Comparison of ENCODE assay signal across 7 cellular contexts in the genomic region with DNA sequence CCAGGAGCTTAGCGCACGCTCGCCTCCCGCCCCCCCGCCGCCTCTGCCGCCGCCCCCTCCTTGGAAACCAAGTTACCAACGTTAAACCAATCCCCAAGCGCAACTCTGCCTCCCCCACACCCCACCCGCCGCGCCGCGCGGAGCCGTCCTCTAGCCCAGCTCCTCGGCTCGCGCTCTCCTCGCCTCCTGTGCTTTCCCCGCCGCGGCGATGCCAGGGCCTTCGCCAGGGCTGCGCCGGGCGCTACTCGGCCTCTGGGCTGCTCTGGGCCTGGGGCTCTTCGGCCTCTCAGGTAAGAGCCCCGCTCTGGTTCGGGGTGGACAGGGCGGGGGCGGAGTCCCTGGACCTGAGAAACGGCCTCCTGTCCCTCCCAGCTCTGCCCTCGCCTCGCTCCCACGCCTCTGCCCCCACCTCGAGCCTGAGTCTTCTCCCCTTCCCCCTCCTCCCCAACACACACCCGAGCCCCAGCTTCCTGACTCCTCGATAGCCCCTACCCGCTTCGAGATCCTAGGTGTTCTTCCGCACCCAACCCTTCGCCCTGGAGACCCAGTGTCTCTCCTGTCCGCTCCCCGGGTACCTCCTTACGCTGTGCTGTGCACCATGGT. TPM values are rescaled to one million over a fixed set of nuclear protein-coding genes. Genes with fewer than 3 reads are reported as not detected.
DNase-seq lines count a peak whose midpoint lies in the region; ATAC-seq and TF ChIP-seq lines count a peak whose summit lies in the region.

A gene with protein sequence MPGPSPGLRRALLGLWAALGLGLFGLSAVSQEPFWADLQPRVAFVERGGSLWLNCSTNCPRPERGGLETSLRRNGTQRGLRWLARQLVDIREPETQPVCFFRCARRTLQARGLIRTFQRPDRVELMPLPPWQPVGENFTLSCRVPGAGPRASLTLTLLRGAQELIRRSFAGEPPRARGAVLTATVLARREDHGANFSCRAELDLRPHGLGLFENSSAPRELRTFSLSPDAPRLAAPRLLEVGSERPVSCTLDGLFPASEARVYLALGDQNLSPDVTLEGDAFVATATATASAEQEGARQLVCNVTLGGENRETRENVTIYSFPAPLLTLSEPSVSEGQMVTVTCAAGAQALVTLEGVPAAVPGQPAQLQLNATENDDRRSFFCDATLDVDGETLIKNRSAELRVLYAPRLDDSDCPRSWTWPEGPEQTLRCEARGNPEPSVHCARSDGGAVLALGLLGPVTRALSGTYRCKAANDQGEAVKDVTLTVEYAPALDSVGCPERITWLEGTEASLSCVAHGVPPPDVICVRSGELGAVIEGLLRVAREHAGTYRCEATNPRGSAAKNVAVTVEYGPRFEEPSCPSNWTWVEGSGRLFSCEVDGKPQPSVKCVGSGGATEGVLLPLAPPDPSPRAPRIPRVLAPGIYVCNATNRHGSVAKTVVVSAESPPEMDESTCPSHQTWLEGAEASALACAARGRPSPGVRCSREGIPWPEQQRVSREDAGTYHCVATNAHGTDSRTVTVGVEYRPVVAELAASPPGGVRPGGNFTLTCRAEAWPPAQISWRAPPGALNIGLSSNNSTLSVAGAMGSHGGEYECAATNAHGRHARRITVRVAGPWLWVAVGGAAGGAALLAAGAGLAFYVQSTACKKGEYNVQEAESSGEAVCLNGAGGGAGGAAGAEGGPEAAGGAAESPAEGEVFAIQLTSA (plus strand): TSS at position 117 of the 603 bp plus-strand sequence. CDS start 92 bp downstream, at position 209.

- H2BK120ac ChIP-seq in mesendoderm (ENCODE audit: low read depth, low read length), result no peak within 1 kb of the TSS

- peak within 1 kb of the TSS; percentile 76 for H2AFZ ChIP-seq in GM23248

- H3K36me3 ChIP-seq in GM23248 (ENCODE audit: low read depth) (no peaks in the 10 kb centered on the region; the same call in 1 of the 2 replicates), NT2/D1 (ENCODE audit: insufficient read depth, insufficient read length, low read length) (peaks cover 11% of the 10 kb centered on the region), ascending aorta (no peaks in the 10 kb centered on the region), mesendoderm (ENCODE audit: control insufficient read depth, insufficient read depth, low read length) (no peaks in the 10 kb centered on the region), thoracic aorta (no peaks in the 10 kb centered on the region)

- H2BK15ac ChIP-seq in mesendoderm (replicated peaks; ENCODE audit: low read depth), result no peak within 1 kb of the TSS

- TF ChIP-seq CTCF in ascending aorta (IDR thresholded peaks at IDR 0.05), result no peak
- no peak for TF ChIP-seq CTCF in thoracic aorta (IDR thresholded peaks at IDR 0.05)

- H3K18ac ChIP-seq in mesendoderm (ENCODE audit: low read length), result no peak within 1 kb of the TSS

- no peak within 1 kb of the TSS for H2AK5ac ChIP-seq in mesendoderm (ENCODE audit: low read length)

- in situ Hi-C loops in GM23248 (cut with MboI), result no loop called here

- peak within 1 kb of the TSS; percentile 80 for H3K4me2 ChIP-seq in GM23248 (ENCODE audit: unreplicated experiment)
- H3K4me2 ChIP-seq in mesendoderm (ENCODE audit: low read length), result peak within 1 kb of the TSS; percentile 80

- H3K4ac ChIP-seq in mesendoderm (ENCODE audit: low read depth, low read length), result no peak within 1 kb of the TSS

- H3K27ac ChIP-seq in GM23248, result peak within 1 kb of the TSS; percentile 68
- H3K27ac ChIP-seq in ascending aorta, result no peak within 1 kb of the TSS
- no peak within 1 kb of the TSS for H3K27ac ChIP-seq in mesendoderm (ENCODE audit: low read depth, low read length)
- no peak within 1 kb of the TSS for H3K27ac ChIP-seq in thoracic aorta

- H3K56ac ChIP-seq in mesendoderm (ENCODE audit: low read length), result peak within 1 kb of the TSS; percentile 81

- no peak within 1 kb of the TSS for H4K8ac ChIP-seq in mesendoderm (ENCODE audit: low read depth, low read length)

- intact Hi-C loops in ascending aorta (cut with DNase I), result no loop called here

- H3K79me2 ChIP-seq in GM23248 (ENCODE audit: insufficient read depth), result no peaks in the 10 kb centered on the region
- no peaks in the 10 kb centered on the region for H3K79me2 ChIP-seq in mesendoderm (ENCODE audit: control insufficient read depth, insufficient read depth, low read length)

- H3K9me3 ChIP-seq in GM23248 (ENCODE audit: low read depth) (no peaks in the 10 kb centered on the region), NT2/D1 (ENCODE audit: insufficient read depth, low read length) (no peaks in the 10 kb centered on the region), ascending aorta (no peaks in the 10 kb centered on the region), thoracic aorta (no peaks in the 10 kb centered on the region)

- H4K20me1 ChIP-seq in GM23248 (ENCODE audit: insufficient read depth), result no peaks in the 10 kb centered on the region

- H4K5ac ChIP-seq in mesendoderm (ENCODE audit: low read length), result no peak within 1 kb of the TSS

- H3K4me3 ChIP-seq in GM23248, result peak within 1 kb of the TSS; percentile 72
- peak within 1 kb of the TSS; percentile 51 for H3K4me3 ChIP-seq in NT2/D1 (ENCODE audit: insufficient read length, low read depth)
- H3K4me3 ChIP-seq in ascending aorta, result peak within 1 kb of the TSS; percentile 43 to 62
- peak within 1 kb of the TSS; percentile 7 for H3K4me3 ChIP-seq in mesendoderm (ENCODE audit: low read length)
- H3K4me3 ChIP-seq in thoracic aorta, result peak within 1 kb of the TSS; percentile 74

- peak within 1 kb of the TSS; percentile 66 for H3K23ac ChIP-seq in mesendoderm (ENCODE audit: low read length)

- H3K9ac ChIP-seq in GM23248 (peak within 1 kb of the TSS; percentile 70), NT2/D1 (ENCODE audit: insufficient read length, low read depth) (peak within 1 kb of the TSS; percentile 68), mesendoderm (ENCODE audit: low read length) (peak within 1 kb of the TSS; percentile 36)

- H3K4me1 ChIP-seq in GM23248 (ENCODE audit: insufficient read depth), result no peaks in the 10 kb centered on the region; the same call in 1 of the 2 replicates
- H3K4me1 ChIP-seq in NT2/D1 (ENCODE audit: insufficient read depth, insufficient read length), result peaks cover 46% of the 10 kb centered on the region
- H3K4me1 ChIP-seq in ascending aorta, result peaks cover 9 to 34% of the 10 kb centered on the region in 2 donors
- peaks cover 5% of the 10 kb centered on the region for H3K4me1 ChIP-seq in mesendoderm (ENCODE audit: control insufficient read depth, low read depth, low read length)
- H3K4me1 ChIP-seq in thoracic aorta (ENCODE audit: control insufficient read depth in 1 of 2, low read depth in 2 of 2), result peaks cover 45 to 58% of the 10 kb centered on the region in 2 donors

- TF ChIP-seq POLR2A in GM18505 (IDR thresholded peaks at IDR 0.05; ENCODE audit: borderline replicate concordance, extremely low read depth, insufficient read depth, insufficient read length), result no peak

- H2BK5ac ChIP-seq in mesendoderm (ENCODE audit: low read length), result no peak within 1 kb of the TSS

- no peaks in the 10 kb centered on the region for H3K79me1 ChIP-seq in mesendoderm (ENCODE audit: low read length)

- 1 to 3% methylated on average over 19 to 46 of the region's 49 CpGs for WGBS in GM23248 (ENCODE audit: low coverage in 1 of 2, low lambda C conversion rate in 2 of 2, missing lambda C conversion rate in 2 of 2), 2 experiments
- no CpG with 5 or more reads among the region's 49 CpGs for WGBS in mesendoderm (ENCODE audit: extremely low coverage, insufficient coverage, low lambda C conversion rate)

- H3K9me2 ChIP-seq in GM23248 (ENCODE audit: insufficient read depth), result no peaks in the 10 kb centered on the region

- H3K27me3 ChIP-seq in GM23248 (replicated peaks; ENCODE audit: insufficient read depth) (no peaks in the 10 kb centered on the region), NT2/D1 (ENCODE audit: insufficient read depth, insufficient read length) (peaks cover 76% of the 10 kb centered on the region), ascending aorta (peaks cover 13% of the 10 kb centered on the region), mesendoderm (ENCODE audit: insufficient read depth, low read length, poor library complexity) (peaks cover 43% of the 10 kb centered on the region), thoracic aorta (replicated peaks; ENCODE audit: insufficient read depth) (peaks cover 30% of the 10 kb centered on the region)

- ATAC-seq in thoracic aorta (ENCODE audit: insufficient number of reproducible peaks, low FRiP score, low read depth), result no peak
- no peak for ATAC-seq in GM18505 (IDR thresholded peaks at IDR 0.05; ENCODE audit: unreplicated experiment)

- 0 out of 2 replicates have a peak, but pooled peaks cover 9% of the 10 kb centered on the region for H3F3A ChIP-seq in GM23248 (ENCODE audit: insufficient read depth)

- DNase-seq in GM23248, result peak; percentile 74
- no peak for DNase-seq in NT2/D1 (ENCODE audit: low read depth, low spot score)
- no peak for DNase-seq in ascending aorta (ENCODE audit: low spot score in 2 of 2)
- no peak for DNase-seq in mesendoderm
- DNase-seq in thoracic aorta (ENCODE audit: low spot score), result no peak
- DNase-seq in activated CD4-positive, CD25-positive, alpha-beta regulatory T cell treated with anti-CD3 and anti-CD28 coated beads, Interleukin-2, amount 50 U/mL, for 72 hours, result no peak

RNA-seq across cellular contexts. Expression of the gene that starts here (rescaled TPM):
- total RNA-seq in GM23248 (2014; rRNA removed; shearing (Covaris generic)), result 45.4 and 48.7 TPM in 2 replicates
- polyA plus RNA-seq in GM23248 (2016; fragmentation: Nextera tagmentation; extraction: Ambion mirVana), result 8.8 and 9.8 TPM in 2 replicates
- total RNA-seq in ascending aorta (2.2 TPM), thoracic aorta (under 1 TPM; 0.41 to 0.49 TPM)
- 0.15 TPM for polyA plus RNA-seq in mesendoderm (2013, experiment 1 of 2)
- polyA plus RNA-seq in mesendoderm (2013, experiment 2 of 2), result 0.15 TPM

Comparison
In these comparisons a context has a peak if more than half of its experiments do, and no peak if none do; other contexts are left out.
1. RNA of the gene that starts here (total RNA-seq): 45.4 to 48.7 TPM in GM23248; 2.2 TPM in ascending aorta (single experiment) and 0.41 to 0.49 TPM in thoracic aorta; every median in the first group is over 10 times any median in the second.
2. H3K4me3 ChIP-seq: peak in every context shown above with its lines; median percentile 74 in thoracic aorta; 72 in GM23248; 52 in ascending aorta; 51 in NT2/D1; 7 in mesendoderm.
3. Peak in every context shown above with its lines, with median percentiles within 50 percentile points of each other: H3K9ac ChIP-seq.